In genomic region chr1:172801923-172802322, GRCh38 we compare ENCODE assay signal across 27 cellular contexts.
"Had no signal": no experiment of that assay in that cellular context is flagged by ENCODE, and none has a peak within 500 bp of the region (broad histone marks: within the 10 kb centered on the region; RNA-seq: fewer than 3 reads in every experiment).

No MANE protein-coding gene starts in this region.

- H3K9me3 Mint-ChIP-seq: neural progenitor cell had no signal

- ATAC-seq: body of pancreas, gastrocnemius medialis, left lung, lower lobe of right lung, natural killer cell, right cardiac atrium, WTC11 had no signal

- H3K27me3 Mint-ChIP-seq: activated naive CD8-positive, alpha-beta T cell treated with anti-CD3 and anti-CD28 coated beads for 36 hours had no signal

- H3K36me3 Mint-ChIP-seq: natural killer cell, neural progenitor cell had no signal

- H3K27ac Mint-ChIP-seq: activated naive CD4-positive, alpha-beta T cell treated with anti-CD3 and anti-CD28 coated beads for 36 hours; activated naive CD8-positive, alpha-beta T cell treated with anti-CD3 and anti-CD28 coated beads for 36 hours; activated T-helper 1 cell treated with anti-CD3 and anti-CD28 coated beads, Interleukin-12 subunit alpha, Interleukin-12 subunit beta, Interleukin-2, Interleukin-4 antibody, amounts not matched to agents 30 ng/mL and 10 ng/mL and 1 ng/mL, durations not matched to agents 14 hours and 24 hours and 36 hours; natural killer cell; neural progenitor cell; WTC11 had no signal

- H3K4me3 Mint-ChIP-seq: activated naive CD4-positive, alpha-beta T cell treated with anti-CD3 and anti-CD28 coated beads for 36 hours; activated naive CD8-positive, alpha-beta T cell treated with anti-CD3 and anti-CD28 coated beads for 36 hours; activated T-helper 1 cell treated with anti-CD3 and anti-CD28 coated beads, Interleukin-12 subunit alpha, Interleukin-12 subunit beta, Interleukin-2, Interleukin-4 antibody, amounts not matched to agents 30 ng/mL and 10 ng/mL and 1 ng/mL, durations not matched to agents 14 hours and 24 hours and 36 hours; natural killer cell; neural progenitor cell; WTC11 had no signal

- DNase-seq: activated CD4-positive, alpha-beta T cell treated with anti-CD3 and anti-CD28 coated beads for 1 hour; activated CD8-positive, alpha-beta memory T cell treated with anti-CD3 and anti-CD28 coated beads, Interleukin-2, amount 50 U/mL, for 4 hours; activated effector memory CD4-positive, alpha-beta T cell treated with anti-CD3 and anti-CD28 coated beads, Interleukin-2, amount 50 U/mL, for 16 hours; activated naive CD4-positive, alpha-beta T cell treated with anti-CD3 and anti-CD28 coated beads for 36 hours; activated naive CD8-positive, alpha-beta T cell treated with anti-CD3 and anti-CD28 coated beads for 36 hours; activated T-cell treated with anti-CD3 and anti-CD28 coated beads, Interleukin-2, amount 50 U/mL, for 1 hour; adrenal gland; aorta; body of pancreas; cerebellar nuclear complex; colonic mucosa; dorsolateral prefrontal cortex; effector memory CD4-positive, alpha-beta T cell; erythroblast; gastrocnemius medialis; glutamatergic neuron; left lung; lower lobe of right lung; mesenchymal stem cell; natural killer cell; right cardiac atrium; stimulated activated CD4-positive, alpha-beta T cell treated with anti-CD3 and anti-CD28 coated beads, Interleukin-15, amount 100 ng/mL, for 24 hours; stimulated activated CD4-positive, alpha-beta T cell treated with anti-CD3 and anti-CD28 coated beads, Interleukin-2, amount 100 ng/mL, for 24 hours; stimulated activated naive CD4-positive, alpha-beta T cell treated with Interleukin-2 at 50 U/mL for 16 hours had no signal

- H3K4me1 Mint-ChIP-seq: activated naive CD8-positive, alpha-beta T cell treated with anti-CD3 and anti-CD28 coated beads for 36 hours; neural progenitor cell; WTC11 had no signal
